Comparison of ENCODE assay signal across 28 cellular contexts in genomic region chr16:58695368-58695767, GRCh38.
"Had no signal": no experiment of that assay in that cellular context is flagged by ENCODE, and none has a peak within 500 bp of the region (broad histone marks: within the 10 kb centered on the region; RNA-seq: fewer than 3 reads in every experiment).

No MANE protein-coding gene starts in this region.

- H3K27ac ChIP-seq: colonic mucosa, coronary artery, dorsolateral prefrontal cortex, epithelial cell of prostate, esophagus muscularis mucosa, esophagus squamous epithelium, foreskin keratinocyte, gastrocnemius medialis, gastroesophageal sphincter, heart left ventricle, heart right ventricle had no signal

- H3K27me3 ChIP-seq: colonic mucosa, dorsolateral prefrontal cortex, esophagus muscularis mucosa, esophagus squamous epithelium, foreskin keratinocyte, gastrocnemius medialis, gastroesophageal sphincter, heart left ventricle, heart right ventricle had no signal

- H3K9me3 ChIP-seq: colonic mucosa, esophagus muscularis mucosa, esophagus squamous epithelium, gastrocnemius medialis, gastroesophageal sphincter had no signal

- ATAC-seq: effector memory CD8-positive, alpha-beta T cell; esophagus mucosa; foreskin keratinocyte; gastrocnemius medialis; gastroesophageal sphincter; heart left ventricle; heart right ventricle had no signal

- FAIRE-seq: colon, endometrium, endothelial cell of umbilical vein, frontal cortex had no signal

- H3K4me1 ChIP-seq: colonic mucosa, foreskin keratinocyte, gastrocnemius medialis had no signal

- H3K4me3 ChIP-seq: colonic mucosa, coronary artery, dorsolateral prefrontal cortex, esophagus muscularis mucosa, esophagus squamous epithelium, gastrocnemius medialis, gastroesophageal sphincter, heart left ventricle, heart right ventricle had no signal

- H3K36me3 ChIP-seq: colonic mucosa, esophagus muscularis mucosa, esophagus squamous epithelium, gastrocnemius medialis, gastroesophageal sphincter, heart left ventricle, heart right ventricle had no signal

- DNase-seq: colonic mucosa; cortex of kidney; dermis blood vessel endothelial cell; dorsolateral prefrontal cortex; effector CD4-positive, alpha-beta T cell; effector CD8-positive, alpha-beta T cell; effector memory CD4-positive, alpha-beta T cell; effector memory CD8-positive, alpha-beta T cell; endodermal cell; erythroblast; esophagus squamous epithelium; foreskin fibroblast; foreskin keratinocyte; foreskin melanocyte; gastrocnemius medialis; glutamatergic neuron; head of caudate nucleus; heart left ventricle; heart right ventricle had no signal
